Comparison of ENCODE assay signal across 38 cellular contexts in the genomic region with DNA sequence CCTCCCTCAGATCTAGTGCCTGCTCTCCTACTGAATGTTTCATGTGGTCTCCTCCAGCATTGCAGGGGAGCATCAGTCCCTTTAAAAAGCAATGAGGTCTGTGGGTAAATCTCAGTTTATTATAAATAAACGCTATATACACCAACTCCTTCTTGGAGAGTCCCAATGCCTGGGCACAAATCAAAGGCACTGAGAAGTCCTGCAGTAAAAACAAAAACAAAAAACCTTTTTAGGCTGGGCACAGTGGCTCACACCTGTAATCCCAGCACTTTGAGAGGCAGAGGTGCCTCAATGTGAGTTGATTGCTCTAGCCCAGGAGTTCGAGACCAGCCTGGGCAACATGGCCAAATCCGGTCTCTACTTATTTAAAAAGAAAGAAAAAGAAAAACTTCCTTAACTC. TPM values are rescaled to one million over a fixed set of nuclear protein-coding genes. Genes with fewer than 3 reads are reported as not detected.
"Had no signal": no experiment of that assay in that cellular context is flagged by ENCODE, and none has a peak within 500 bp of the region (broad histone marks: within the 10 kb centered on the region; RNA-seq: fewer than 3 reads in every experiment).

No MANE protein-coding gene starts in this region.

- H3K4me3 ChIP-seq: MG63 had no signal

- H3K4me2 ChIP-seq: KMS-11 had no signal

- H3K36me3 ChIP-seq: MG63 had no signal

- H3K9me3 ChIP-seq: MG63 had no signal

- H3K9ac ChIP-seq: KMS-11 had no signal

- H3K27ac ChIP-seq: KMS-11 had no signal

- DNase-seq: Karpas-422, Kasumi-1, MG63, MM.1S, MV-4-11, NCI-H1048, NCI-H1092, NCI-H1092 treated with DMSO at 0.1 percent for 48 hours, NCI-H1105, NCI-H1105 treated with DMSO at 0.1 percent for 48 hours, NCI-H1417, NCI-H1417 treated with DMSO at 0.1 percent for 48 hours, NCI-H1436, NCI-H1436 treated with DMSO at 0.1 percent for 48 hours, NCI-H146, NCI-H1694, NCI-H1694 treated with DMSO at 0.1 percent for 48 hours, NCI-H187, NCI-H187 treated with DMSO at 0.1 percent for 48 hours, NCI-H1930, NCI-H2029, NCI-H2029 treated with DMSO at 0.1 percent for 48 hours, NCI-H2081, NCI-H2081 treated with DMSO at 0.1 percent for 48 hours, NCI-H2107, NCI-H2171, NCI-H2171 treated with DMSO at 0.1 percent for 48 hours, NCI-H2227 treated with DMSO at 0.1 percent for 48 hours, NCI-H226, NCI-H345, NCI-H446, NCI-H446 treated with DMSO at 0.1 percent for 48 hours, NCI-H510A, NCI-H510A treated with DMSO at 0.1 percent for 48 hours had no signal

- H3K27me3 ChIP-seq: MG63 had no signal

RNA-seq across cellular contexts. Expression of a gene that starts 45.0 kb away (rescaled TPM):
- total RNA-seq: M059J, MCF 10A, NCI-H460 had no signal
